ENCODE assay signal across 9 cellular contexts in genomic region chr11:44067266-44067665, GRCh38. TPM values are rescaled to one million over a fixed set of nuclear protein-coding genes. Genes with fewer than 3 reads are reported as not detected.
DNase-seq lines count a peak whose midpoint lies in the region; ATAC-seq, FAIRE-seq and TF ChIP-seq lines count a peak whose summit lies in the region.
"Had no signal": no experiment of that assay in that cellular context is flagged by ENCODE, and none has a peak within 500 bp of the region (broad histone marks: within the 10 kb centered on the region; RNA-seq: fewer than 3 reads in every experiment).

No MANE protein-coding gene starts in this region.

- H3K9me3 ChIP-seq in PC-9 (ENCODE audit: insufficient read depth, low read depth): no peaks in the 10 kb centered on the region
- H3K9me3 ChIP-seq in duodenal mucosa (ENCODE audit: control insufficient read depth in 1 of 2, low read length in 2 of 2): no peaks in the 10 kb centered on the region
- H3K9me3 ChIP-seq in psoas muscle: no peaks in the 10 kb centered on the region

- H3K9me2 ChIP-seq in PC-9 (ENCODE audit: insufficient read depth): no peaks in the 10 kb centered on the region

- no peaks in the 10 kb centered on the region for H3K36me3 ChIP-seq in PC-9 (ENCODE audit: low read depth)
- H3K36me3 ChIP-seq in duodenal mucosa (ENCODE audit: control insufficient read depth in 1 of 2, insufficient read depth in 2 of 2, low read length in 2 of 2): no peaks in the 10 kb centered on the region
- H3K36me3 ChIP-seq in psoas muscle (ENCODE audit: insufficient read depth in 1 of 2, low read depth in 1 of 2): peaks cover 0 to 20% of the 10 kb centered on the region in 2 donors

- DNase-seq in GF-D8 (lab: John Stamatoyannopoulos, UW) (peak; percentile 46), PC-9 (no peak), psoas muscle (no peak), SHP77 (lab: John Stamatoyannopoulos, UW) (no peak), D721Med (ENCODE audit: insufficient read length, low spot score) (no peak), occipital lobe (lab: John Stamatoyannopoulos, UW) (no peak)
- DNase-seq in activated CD4-positive, CD25-positive, alpha-beta regulatory T cell treated with anti-CD3 and anti-CD28 coated beads, Interleukin-2, amount 50 U/mL, for 72 hours: no peak
- DNase-seq: left cardiac atrium had no signal

- H4K20me1 ChIP-seq in PC-9 (ENCODE audit: insufficient read depth): no peaks in the 10 kb centered on the region

- ATAC-seq in psoas muscle: no peak

- no peak overlapping the region for H3K9ac ChIP-seq in duodenal mucosa (ENCODE audit: low read depth in 1 of 2, low read length in 2 of 2)

- 63 to 77% (median 76%) methylated on average over 5 of the region's 5 CpGs for WGBS in psoas muscle, 3 donors

- H3K4me3 ChIP-seq in PC-9 (peak overlapping the region; percentile 72), duodenal mucosa (ENCODE audit: low read depth in 1 of 2, low read length in 2 of 2) (peak overlapping the region; percentile 94 to 98), psoas muscle (peak overlapping the region; percentile 72)

- CTCF ChIA-PET in PC-9 (lab: Charles Lee): no interaction called here

- H3F3A ChIP-seq in PC-9 (ENCODE audit: insufficient read depth, low read depth): peaks cover 9% of the 10 kb centered on the region; the same call in 1 of the 2 replicates

- H3K27me3 ChIP-seq in PC-9 (ENCODE audit: insufficient read depth, low read depth) (no peaks in the 10 kb centered on the region), duodenal mucosa (ENCODE audit: control insufficient read depth in 1 of 2, insufficient read depth in 2 of 2, low read length in 2 of 2) (no peaks in the 10 kb centered on the region), psoas muscle (ENCODE audit: insufficient read depth in 3 of 3, low read length in 2 of 3) (no peaks in the 10 kb centered on the region)

- FAIRE-seq in D721Med (lab: Jason Lieb, UNC): no peak

- H3K79me2 ChIP-seq in PC-9 (ENCODE audit: low read depth): no peaks in the 10 kb centered on the region

- no peak for TF ChIP-seq CTCF in PC-9 (conservative IDR thresholded peaks at IDR 0.05)
- no peak for TF ChIP-seq CTCF in psoas muscle (IDR thresholded peaks at IDR 0.05)
- no peak for TF ChIP-seq CTCF in D721Med (IDR thresholded peaks at IDR 0.05; ENCODE audit: insufficient read depth, missing control alignments)

- no TSS peak for BruUV-seq in PC-9 (replicated peaks; lab: Mats Ljungman, UMichigan)

- intact Hi-C loops in PC-9 (cut with micrococcal nuclease; ENCODE audit: unreplicated experiment): loop anchor here (2.0 kb wide), 1 partner anchor 146 kb away; no protein-coding TSS in a partner anchor
- intact Hi-C loops in psoas muscle (cut with DNase I): no loop called here

- H3K27ac ChIP-seq in PC-9: no peak overlapping the region
- no peak overlapping the region for H3K27ac ChIP-seq in duodenal mucosa (ENCODE audit: low read depth, low read length)
- H3K27ac ChIP-seq in psoas muscle: no peak overlapping the region

- H3K4me1 ChIP-seq in PC-9 (replicated peaks; ENCODE audit: insufficient read depth) (peaks cover 10% of the 10 kb centered on the region; the same call in 1 of the 2 replicates), duodenal mucosa (ENCODE audit: control insufficient read depth in 1 of 2, insufficient read depth in 2 of 2, low read length in 2 of 2) (peaks cover 11 to 15% of the 10 kb centered on the region in 2 donors), psoas muscle (peaks cover 5% of the 10 kb centered on the region)

- H3K4me2 ChIP-seq in PC-9: peak overlapping the region; percentile 81

- H2AFZ ChIP-seq in PC-9: peak overlapping the region; percentile 96; the same call in 1 of the 2 replicates

- POLR2A ChIA-PET in PC-9 (lab: Charles Lee; ENCODE audit: unreplicated experiment): no interaction called here

RNA-seq across cellular contexts. Expression of gene ACCS, which starts 1.2 kb away (rescaled TPM):
- total RNA-seq in PC-9 (2021) (44.6 and 48.9 TPM in 2 replicates), psoas muscle (1 to 10 TPM; 3.5 to 7.1 (median 3.8) TPM), occipital lobe (7.6 TPM)
- 1 to 10 TPM; 1.5 to 5.9 (median 1.8) TPM for polyA plus RNA-seq in psoas muscle

RNA-seq across cellular contexts. Expression of gene ACCSL, which starts 19.5 kb away (rescaled TPM):
- total RNA-seq in PC-9 (2021): not detected in 2 replicates
- total RNA-seq in psoas muscle: not detected
- under 1 TPM in 1 of 3 donors, not detected in 2; 0.01 TPM for polyA plus RNA-seq in psoas muscle
- not detected for total RNA-seq in occipital lobe
- total RNA-seq: left cardiac atrium had no signal

RNA-seq across cellular contexts. Expression of gene EXT2, which starts 28.2 kb away (rescaled TPM):
- 72.4 and 74.8 TPM in 2 replicates for total RNA-seq in PC-9 (2021)
- total RNA-seq in psoas muscle: 10 to 100 TPM; 21.4 to 23.5 (median 21.6) TPM
- polyA plus RNA-seq in psoas muscle: 10 to 100 TPM; 11.0 to 15.1 (median 13.1) TPM
- total RNA-seq in occipital lobe: 79.2 TPM
